ENCODE assay signal across 20 cellular contexts in genomic region chr2:193891021-193891420, GRCh38.
DNase-seq lines count a peak whose midpoint lies in the region; ATAC-seq and TF ChIP-seq lines count a peak whose summit lies in the region.
"Had no signal": no experiment of that assay in that cellular context is flagged by ENCODE, and none has a peak within 500 bp of the region (broad histone marks: within the 10 kb centered on the region; RNA-seq: fewer than 3 reads in every experiment).

No MANE protein-coding gene starts in this region.

- no peaks in the 10 kb centered on the region for H3K36me3 Mint-ChIP-seq in activated naive CD8-positive, alpha-beta T cell treated with anti-CD3 and anti-CD28 coated beads, Interleukin-2, amount 50 U/mL, for 24 hours (ENCODE audit: low read depth)
- no peaks in the 10 kb centered on the region for H3K36me3 Mint-ChIP-seq in activated naive CD8-positive, alpha-beta T cell treated with anti-CD3 and anti-CD28 coated beads for 36 hours
- H3K36me3 Mint-ChIP-seq in H9 (ENCODE audit: insufficient read depth in 1 of 3, low read depth in 3 of 3): no peaks in the 10 kb centered on the region
- H3K36me3 Mint-ChIP-seq in natural killer cell treated with Interleukin-12 subunit alpha and Interleukin-12 subunit beta and Interleukin-15 and Interleukin-18, amount 100 ng/mL, for 72 hours: no peaks in the 10 kb centered on the region

- H3K4ac ChIP-seq in H9 (ENCODE audit: low read depth, low read length): no peak overlapping the region

- WGBS in H9 (ENCODE audit: extremely low coverage, insufficient read length, low lambda C conversion rate): no CpG with 5 or more reads among the region's 2 CpGs

- no peak overlapping the region for H3K4me3 Mint-ChIP-seq in activated naive CD8-positive, alpha-beta T cell treated with anti-CD3 and anti-CD28 coated beads, Interleukin-2, amount 50 U/mL, for 24 hours
- no peak overlapping the region for H3K4me3 Mint-ChIP-seq in activated naive CD8-positive, alpha-beta T cell treated with anti-CD3 and anti-CD28 coated beads for 36 hours
- H3K4me3 Mint-ChIP-seq in H9: no peak overlapping the region
- no peak overlapping the region for H3K4me3 Mint-ChIP-seq in natural killer cell treated with Interleukin-12 subunit alpha and Interleukin-12 subunit beta and Interleukin-15 and Interleukin-18, amount 100 ng/mL, for 72 hours
- H3K4me3 Mint-ChIP-seq: activated naive CD4-positive, alpha-beta T cell treated with anti-CD3 and anti-CD28 coated beads for 36 hours had no signal

- H3K9me3 Mint-ChIP-seq in activated naive CD8-positive, alpha-beta T cell treated with anti-CD3 and anti-CD28 coated beads, Interleukin-2, amount 50 U/mL, for 24 hours: peaks cover 7% of the 10 kb centered on the region
- H3K9me3 Mint-ChIP-seq in activated naive CD8-positive, alpha-beta T cell treated with anti-CD3 and anti-CD28 coated beads for 36 hours: no peaks in the 10 kb centered on the region
- no peaks in the 10 kb centered on the region for H3K9me3 Mint-ChIP-seq in H9
- peaks cover 11% of the 10 kb centered on the region for H3K9me3 Mint-ChIP-seq in natural killer cell treated with Interleukin-12 subunit alpha and Interleukin-12 subunit beta and Interleukin-15 and Interleukin-18, amount 100 ng/mL, for 72 hours
- H3K9me3 Mint-ChIP-seq: activated naive CD4-positive, alpha-beta T cell treated with anti-CD3 and anti-CD28 coated beads for 36 hours had no signal

- no peak overlapping the region for H3K23ac ChIP-seq in H9 (ENCODE audit: insufficient read length, low read depth, low read length)

- CTCF ChIA-PET in GM10248 (lab: Yijun Ruan, JAX): no interaction called here

- no peak overlapping the region for H2BK120ac ChIP-seq in H9 (ENCODE audit: low read depth, low read length, poor library complexity, severe bottlenecking)

- no peak overlapping the region for H4K8ac ChIP-seq in H9 (replicated peaks; ENCODE audit: insufficient read length, low read depth, low read length)

- H3K4me2 ChIP-seq in H9 (ENCODE audit: insufficient read depth, insufficient read length, low read length): no peak overlapping the region
- H3K4me2 ChIP-seq: A549; BLaER1 treated with 17β-estradiol and CSF1 and Interleukin-3, amounts not matched to agents 10 nM and 100 nM; PC-9 had no signal

- H3K4me1 ChIP-seq in H9 (ENCODE audit: insufficient read depth, low read length): no peaks in the 10 kb centered on the region
- no peaks in the 10 kb centered on the region for H3K4me1 ChIP-seq in colonic mucosa
- H3K4me1 ChIP-seq: A549; BLaER1 treated with 17β-estradiol and CSF1 and Interleukin-3, amounts not matched to agents 10 nM and 100 nM; tibial nerve had no signal

- no peak overlapping the region for H3K27ac Mint-ChIP-seq in activated naive CD8-positive, alpha-beta T cell treated with anti-CD3 and anti-CD28 coated beads, Interleukin-2, amount 50 U/mL, for 24 hours
- no peak overlapping the region for H3K27ac Mint-ChIP-seq in activated naive CD8-positive, alpha-beta T cell treated with anti-CD3 and anti-CD28 coated beads for 36 hours
- no peak overlapping the region for H3K27ac Mint-ChIP-seq in H9
- H3K27ac Mint-ChIP-seq in natural killer cell treated with Interleukin-12 subunit alpha and Interleukin-12 subunit beta and Interleukin-15 and Interleukin-18, amount 100 ng/mL, for 72 hours: peak overlapping the region in 1 of 2 donors; percentile 40
- H3K27ac Mint-ChIP-seq: activated naive CD4-positive, alpha-beta T cell treated with anti-CD3 and anti-CD28 coated beads for 36 hours had no signal

- H3K27me3 ChIP-seq in H9 (ENCODE audit: insufficient read depth, low read length) (no peaks in the 10 kb centered on the region), colonic mucosa (no peaks in the 10 kb centered on the region)
- H3K27me3 ChIP-seq: BLaER1 treated with 17β-estradiol and CSF1 and Interleukin-3, amounts not matched to agents 10 nM and 100 nM; tibial nerve had no signal

- H2BK15ac ChIP-seq in H9 (ENCODE audit: low read depth, low read length): no peak overlapping the region

- no peak overlapping the region for H2BK5ac ChIP-seq in H9 (ENCODE audit: insufficient read length, low read length)

- ATAC-seq in activated naive CD8-positive, alpha-beta T cell treated with anti-CD3 and anti-CD28 coated beads, Interleukin-2, amount 50 U/mL, for 24 hours: peak; percentile 56
- ATAC-seq in GM21576 (IDR thresholded peaks at IDR 0.05; ENCODE audit: unreplicated experiment): peak; percentile 48
- ATAC-seq in HG03378 (IDR thresholded peaks at IDR 0.05; ENCODE audit: unreplicated experiment): peak; percentile 71
- ATAC-seq in natural killer cell treated with Interleukin-12 subunit alpha and Interleukin-12 subunit beta and Interleukin-15 and Interleukin-18, amount 100 ng/mL, for 72 hours: no peak
- ATAC-seq: A549 had no signal

- no peaks in the 10 kb centered on the region for H3K79me1 ChIP-seq in H9 (ENCODE audit: insufficient read depth, low read depth, low read length, poor library complexity, severe bottlenecking)

- H3K9me3 ChIP-seq in H9 (ENCODE audit: control insufficient read depth, low read depth, low read length): no peaks in the 10 kb centered on the region
- no peaks in the 10 kb centered on the region for H3K9me3 ChIP-seq in colonic mucosa
- H3K9me3 ChIP-seq: A549; BLaER1 treated with 17β-estradiol and CSF1 and Interleukin-3, amounts not matched to agents 10 nM and 100 nM; tibial nerve had no signal

- H4K20me1 ChIP-seq in H9 (ENCODE audit: control insufficient read depth, insufficient read depth, insufficient read length): no peaks in the 10 kb centered on the region
- H4K20me1 ChIP-seq: BLaER1 treated with 17β-estradiol and CSF1 and Interleukin-3, amounts not matched to agents 10 nM and 100 nM had no signal

- H4K91ac ChIP-seq in H9 (ENCODE audit: insufficient read length, low read depth, low read length): no peak overlapping the region

- peaks cover 8% of the 10 kb centered on the region for H3K4me1 Mint-ChIP-seq in activated naive CD8-positive, alpha-beta T cell treated with anti-CD3 and anti-CD28 coated beads, Interleukin-2, amount 50 U/mL, for 24 hours
- H3K4me1 Mint-ChIP-seq in activated naive CD8-positive, alpha-beta T cell treated with anti-CD3 and anti-CD28 coated beads for 36 hours: no peaks in the 10 kb centered on the region
- H3K4me1 Mint-ChIP-seq in H9: no peaks in the 10 kb centered on the region
- H3K4me1 Mint-ChIP-seq in natural killer cell treated with Interleukin-12 subunit alpha and Interleukin-12 subunit beta and Interleukin-15 and Interleukin-18, amount 100 ng/mL, for 72 hours (ENCODE audit: low read depth in 2 of 2): no peaks in the 10 kb centered on the region

- no peaks in the 10 kb centered on the region for H3K36me3 ChIP-seq in colonic mucosa
- H3K36me3 ChIP-seq: BLaER1 treated with 17β-estradiol and CSF1 and Interleukin-3, amounts not matched to agents 10 nM and 100 nM; tibial nerve had no signal

- H2AFZ ChIP-seq in H9 (ENCODE audit: low read length): no peak overlapping the region
- H2AFZ ChIP-seq: PC-9 had no signal

- no peak overlapping the region for H3K56ac ChIP-seq in H9 (ENCODE audit: insufficient read length, low read depth, low read length)

- POLR2A ChIA-PET in GM10248 (lab: Yijun Ruan, JAX): no interaction called here

- no peak overlapping the region for H4K5ac ChIP-seq in H9 (ENCODE audit: insufficient read length, low read depth, low read length)

- H3K27me3 Mint-ChIP-seq in activated naive CD8-positive, alpha-beta T cell treated with anti-CD3 and anti-CD28 coated beads, Interleukin-2, amount 50 U/mL, for 24 hours: peaks cover 3% of the 10 kb centered on the region
- H3K27me3 Mint-ChIP-seq in activated naive CD8-positive, alpha-beta T cell treated with anti-CD3 and anti-CD28 coated beads for 36 hours: no peaks in the 10 kb centered on the region
- no peaks in the 10 kb centered on the region for H3K27me3 Mint-ChIP-seq in H9 (ENCODE audit: low read depth)
- H3K27me3 Mint-ChIP-seq in natural killer cell treated with Interleukin-12 subunit alpha and Interleukin-12 subunit beta and Interleukin-15 and Interleukin-18, amount 100 ng/mL, for 72 hours: no peaks in the 10 kb centered on the region

- no peak overlapping the region for H3T11ph ChIP-seq in H9 (ENCODE audit: low read length)

- TF ChIP-seq CTCF in GM10248 (IDR thresholded peaks at IDR 0.05; ENCODE audit: control extremely low read depth, extremely low read depth, low read depth, missing control alignments): no peak
- TF ChIP-seq CTCF in H9 (conservative IDR thresholded peaks at IDR 0.05): no peak
- TF ChIP-seq CTCF in colonic mucosa (IDR thresholded peaks at IDR 0.05): no peak

- H3K4me3 ChIP-seq in colonic mucosa: no peak overlapping the region
- H3K4me3 ChIP-seq: A549; BLaER1 treated with 17β-estradiol and CSF1 and Interleukin-3, amounts not matched to agents 10 nM and 100 nM; PC-9; SK-N-MC; tibial nerve had no signal

- no peak overlapping the region for H3K27ac ChIP-seq in H9 (ENCODE audit: insufficient read length, low read depth, low read length)
- H3K27ac ChIP-seq in colonic mucosa: no peak overlapping the region
- H3K27ac ChIP-seq: A549; BLaER1 treated with 17β-estradiol and CSF1 and Interleukin-3, amounts not matched to agents 10 nM and 100 nM; PC-9; SK-N-MC; tibial nerve had no signal

- DNase-seq in activated naive CD8-positive, alpha-beta T cell treated with anti-CD3 and anti-CD28 coated beads, Interleukin-2, amount 50 U/mL, for 24 hours: no peak
- no peak for DNase-seq in activated naive CD8-positive, alpha-beta T cell treated with anti-CD3 and anti-CD28 coated beads for 36 hours
- DNase-seq in GM10248 (ENCODE audit: extremely low spot score): no peak
- no peak for DNase-seq in H9
- no peak for DNase-seq in natural killer cell treated with Interleukin-12 subunit alpha and Interleukin-12 subunit beta and Interleukin-15 and Interleukin-18, amount 100 ng/mL, for 72 hours (ENCODE audit: low spot score)
- DNase-seq in colonic mucosa: no peak
- DNase-seq: activated naive CD4-positive, alpha-beta T cell treated with anti-CD3 and anti-CD28 coated beads for 36 hours; effector memory CD4-positive, alpha-beta T cell; GDM1; NCI-H1105 treated with DMSO at 0.1 percent for 48 hours; NCI-H2107; NCI-H69; PC-9; stimulated activated CD4-positive, alpha-beta T cell treated with anti-CD3 and anti-CD28 coated beads, Interleukin-12 subunit alpha, Interleukin-12 subunit beta, amount 100 ng/mL, for 4 hours had no signal

- intact Hi-C loops in colonic mucosa (cut with DNase I): no loop called here

- H3K18ac ChIP-seq in H9 (ENCODE audit: insufficient read length, low read depth, low read length): no peak overlapping the region

- H2BK20ac ChIP-seq in H9 (ENCODE audit: low read depth, low read length, poor library complexity, severe bottlenecking): no peak overlapping the region

- no peak overlapping the region for H3K9ac ChIP-seq in H9 (ENCODE audit: extremely low read depth, insufficient read length, low read length)
- no peak overlapping the region for H3K9ac ChIP-seq in colonic mucosa (ENCODE audit: low read depth in 2 of 2, low read length in 2 of 2)
- H3K9ac ChIP-seq: BLaER1 treated with 17β-estradiol and CSF1 and Interleukin-3, amounts not matched to agents 10 nM and 100 nM had no signal

- H3K14ac ChIP-seq in H9 (ENCODE audit: insufficient read depth, low read length): no peak overlapping the region

- no peak overlapping the region for H2BK12ac ChIP-seq in H9 (ENCODE audit: insufficient read length, low read depth, low read length)

- H3K23me2 ChIP-seq in H9 (ENCODE audit: insufficient read length, low read depth, low read length, poor library complexity, severe bottlenecking): no peaks in the 10 kb centered on the region

- H2AK5ac ChIP-seq in H9 (ENCODE audit: insufficient read length, low read length): no peak overlapping the region

- H3K79me2 ChIP-seq in H9 (ENCODE audit: insufficient read depth, low read length): no peaks in the 10 kb centered on the region

Comparison
In these comparisons a context has a peak if more than half of its experiments do, and no peak if none do; other contexts are left out.
1. ATAC-seq: peak in activated naive CD8-positive, alpha-beta T cell treated with anti-CD3 and anti-CD28 coated beads, Interleukin-2, amount 50 U/mL, for 24 hours (single experiment), GM21576 (single experiment) and HG03378 (single experiment); none in natural killer cell treated with Interleukin-12 subunit alpha and Interleukin-12 subunit beta and Interleukin-15 and Interleukin-18, amount 100 ng/mL, for 72 hours (0 of 2).